ENCODE assay signal across 1 cellular context in the genomic region with DNA sequence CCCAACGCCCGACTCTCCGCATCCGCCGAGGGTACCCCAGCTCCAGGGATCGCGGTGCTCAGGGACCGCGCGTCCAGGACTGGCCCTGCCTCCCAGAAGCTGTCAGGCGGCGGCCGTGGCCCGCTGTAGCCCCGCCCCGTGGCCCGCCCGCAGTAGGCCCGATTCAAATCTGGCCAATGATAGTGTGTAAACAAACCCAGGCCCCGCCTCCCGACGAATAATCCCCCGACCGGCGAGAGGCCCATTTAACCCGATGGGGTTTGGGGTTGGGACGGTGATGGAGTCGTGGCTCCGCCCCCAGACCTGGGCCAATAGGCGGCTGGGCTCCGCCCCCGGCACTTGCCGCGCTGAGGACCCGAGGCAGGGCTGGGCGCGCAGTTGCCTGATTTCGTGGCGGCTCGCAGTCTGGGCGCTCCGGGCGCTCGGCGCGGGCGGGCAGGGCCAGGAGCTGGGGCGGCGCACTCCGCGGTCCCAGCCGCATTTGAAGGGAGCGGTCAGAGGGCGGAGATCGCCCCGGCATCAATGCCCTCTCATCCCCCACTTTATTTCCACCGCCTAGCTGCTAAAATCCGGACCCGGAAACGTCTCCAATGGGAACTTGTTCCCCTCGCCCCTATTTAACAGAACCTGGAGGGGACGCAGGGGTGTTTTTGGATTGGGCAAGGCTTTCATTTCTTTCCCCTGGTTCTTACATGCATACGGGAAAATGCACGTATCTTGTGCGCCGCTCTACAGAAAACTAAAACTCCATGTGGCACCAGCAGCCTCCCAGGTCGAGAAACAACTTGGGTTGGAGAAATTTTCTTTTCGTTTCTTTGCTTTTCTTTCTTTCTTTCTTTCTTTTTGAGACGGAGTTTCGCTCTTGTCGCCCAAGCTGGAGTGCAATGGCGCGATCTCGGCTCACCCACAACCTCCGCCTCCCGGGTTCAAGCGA.
A peak's percentile ranks its signal among the peaks of the same experiment; 100 is the strongest.
TF ChIP-seq lines count a peak whose summit lies in the region.

No MANE protein-coding gene starts in this region.

TF ChIP-seq in K562, 482 proteins besides CTCF, POLR2A, EP300 and RAD21 (continued from another document):
- TF ChIP-seq, protein P1, sequence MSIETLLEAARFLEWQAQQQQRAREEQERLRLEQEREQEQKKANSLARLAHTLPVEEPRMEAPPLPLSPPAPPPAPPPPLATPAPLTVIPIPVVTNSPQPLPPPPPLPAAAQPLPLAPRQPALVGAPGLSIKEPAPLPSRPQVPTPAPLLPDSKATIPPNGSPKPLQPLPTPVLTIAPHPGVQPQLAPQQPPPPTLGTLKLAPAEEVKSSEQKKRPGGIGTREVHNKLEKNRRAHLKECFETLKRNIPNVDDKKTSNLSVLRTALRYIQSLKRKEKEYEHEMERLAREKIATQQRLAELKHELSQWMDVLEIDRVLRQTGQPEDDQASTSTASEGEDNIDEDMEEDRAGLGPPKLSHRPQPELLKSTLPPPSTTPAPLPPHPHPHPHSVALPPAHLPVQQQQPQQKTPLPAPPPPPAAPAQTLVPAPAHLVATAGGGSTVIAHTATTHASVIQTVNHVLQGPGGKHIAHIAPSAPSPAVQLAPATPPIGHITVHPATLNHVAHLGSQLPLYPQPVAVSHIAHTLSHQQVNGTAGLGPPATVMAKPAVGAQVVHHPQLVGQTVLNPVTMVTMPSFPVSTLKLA (conservative IDR thresholded peaks at IDR 0.05), result peak; percentile 63 to 83
- TF ChIP-seq STAG1 (CRISPR knock-in tag; IDR thresholded peaks at IDR 0.05; ENCODE audit: borderline replicate concordance) (no peak), TAF15 (IDR thresholded peaks at IDR 0.05; ENCODE audit: low read depth, low read length) (no peak), RBM25 (IDR thresholded peaks at IDR 0.05; ENCODE audit: low read depth, low read length, severe bottlenecking) (peak; percentile 70), CHD1 (IDR thresholded peaks at IDR 0.05; ENCODE audit: low read length) (no peak), CC2D1A (IDR thresholded peaks at IDR 0.05) (peak; percentile 100), NFXL1 (CRISPR knock-in tag; IDR thresholded peaks at IDR 0.05) (no peak)
TF ChIP-seq in K562: peak in this region for 133.
